ENCODE assay signal across 2 cellular contexts in genomic region chr14:72182773-72183432, GRCh38.
TF ChIP-seq lines count a peak whose summit lies in the region.

No MANE protein-coding gene starts in this region.

TF ChIP-seq in GM12878, 131 proteins besides CTCF, POLR2A, EP300 and RAD21 (continued from another document and continues in another):
- TF ChIP-seq NKRF (conservative IDR thresholded peaks at IDR 0.05) (no peak), RUNX3 (IDR thresholded peaks at IDR 0.05; ENCODE audit: low read length) (peak; percentile 75; the same call in 1 of the 2 replicates), BHLHE40 (IDR thresholded peaks at IDR 0.05; ENCODE audit: borderline replicate concordance in 1 of 2, low read depth in 2 of 2, low read length in 1 of 2) (0 out of 4 replicates have a peak, but pooled peaks of 1 of the 2 experiments have one; percentile 8), ESRRA (IDR thresholded peaks at IDR 0.05; ENCODE audit: low read length) (no peak), CBFB (IDR thresholded peaks at IDR 0.05; ENCODE audit: low read depth) (no peak), SUZ12 (IDR thresholded peaks at IDR 0.05; ENCODE audit: unreplicated experiment) (no peak), SRF (IDR thresholded peaks at IDR 0.05; ENCODE audit: low read depth in 2 of 2, low read length in 2 of 2) (no peak), SMAD1 (IDR thresholded peaks at IDR 0.05; ENCODE audit: low read depth, partially characterized antibody) (peak; percentile 43), PRDM15 (CRISPR knock-in tag; IDR thresholded peaks at IDR 0.05) (no peak), ETV6 (conservative IDR thresholded peaks at IDR 0.05 in 1 of 2, IDR thresholded peaks at IDR 0.05 in 1 of 2; ENCODE audit: borderline replicate concordance in 1 of 2, low read depth in 1 of 2) (no peak), REST (IDR thresholded peaks at IDR 0.05; ENCODE audit: low read depth, low read length) (no peak), MEF2B (IDR thresholded peaks at IDR 0.05; ENCODE audit: partially characterized antibody, poor library complexity, severe bottlenecking) (no peak)
- TF ChIP-seq, protein P1, sequence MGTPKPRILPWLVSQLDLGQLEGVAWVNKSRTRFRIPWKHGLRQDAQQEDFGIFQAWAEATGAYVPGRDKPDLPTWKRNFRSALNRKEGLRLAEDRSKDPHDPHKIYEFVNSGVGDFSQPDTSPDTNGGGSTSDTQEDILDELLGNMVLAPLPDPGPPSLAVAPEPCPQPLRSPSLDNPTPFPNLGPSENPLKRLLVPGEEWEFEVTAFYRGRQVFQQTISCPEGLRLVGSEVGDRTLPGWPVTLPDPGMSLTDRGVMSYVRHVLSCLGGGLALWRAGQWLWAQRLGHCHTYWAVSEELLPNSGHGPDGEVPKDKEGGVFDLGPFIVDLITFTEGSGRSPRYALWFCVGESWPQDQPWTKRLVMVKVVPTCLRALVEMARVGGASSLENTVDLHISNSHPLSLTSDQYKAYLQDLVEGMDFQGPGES (IDR thresholded peaks at IDR 0.05), result no peak

TF ChIP-seq in GM23338, 12 proteins besides CTCF, POLR2A, EP300 and RAD21 (continued from another document):
- TF ChIP-seq REST (IDR thresholded peaks at IDR 0.05; ENCODE audit: unreplicated experiment) (no peak), POLR2AphosphoS5 (IDR thresholded peaks at IDR 0.05; ENCODE audit: low read depth) (no peak), CREB1 (CRISPR knock-in tag; IDR thresholded peaks at IDR 0.05; ENCODE audit: low read depth) (no peak), ZNF462 (CRISPR knock-in tag; IDR thresholded peaks at IDR 0.05) (no peak), ZNF331 (CRISPR knock-in tag; IDR thresholded peaks at IDR 0.05; ENCODE audit: low read depth) (no peak), EZH2 (IDR thresholded peaks at IDR 0.05; ENCODE audit: low read depth, unreplicated experiment) (no peak), NANOG (IDR thresholded peaks at IDR 0.05; ENCODE audit: borderline replicate concordance) (no peak), EZH2phosphoT487 (IDR thresholded peaks at IDR 0.05; ENCODE audit: unreplicated experiment) (no peak), ZNF114 (CRISPR knock-in tag; IDR thresholded peaks at IDR 0.05) (no peak)
- TF ChIP-seq, protein P2, sequence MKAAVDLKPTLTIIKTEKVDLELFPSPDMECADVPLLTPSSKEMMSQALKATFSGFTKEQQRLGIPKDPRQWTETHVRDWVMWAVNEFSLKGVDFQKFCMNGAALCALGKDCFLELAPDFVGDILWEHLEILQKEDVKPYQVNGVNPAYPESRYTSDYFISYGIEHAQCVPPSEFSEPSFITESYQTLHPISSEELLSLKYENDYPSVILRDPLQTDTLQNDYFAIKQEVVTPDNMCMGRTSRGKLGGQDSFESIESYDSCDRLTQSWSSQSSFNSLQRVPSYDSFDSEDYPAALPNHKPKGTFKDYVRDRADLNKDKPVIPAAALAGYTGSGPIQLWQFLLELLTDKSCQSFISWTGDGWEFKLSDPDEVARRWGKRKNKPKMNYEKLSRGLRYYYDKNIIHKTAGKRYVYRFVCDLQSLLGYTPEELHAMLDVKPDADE (IDR thresholded peaks at IDR 0.05), result no peak
